ENCODE assay signal across 14 cellular contexts in the genomic region with DNA sequence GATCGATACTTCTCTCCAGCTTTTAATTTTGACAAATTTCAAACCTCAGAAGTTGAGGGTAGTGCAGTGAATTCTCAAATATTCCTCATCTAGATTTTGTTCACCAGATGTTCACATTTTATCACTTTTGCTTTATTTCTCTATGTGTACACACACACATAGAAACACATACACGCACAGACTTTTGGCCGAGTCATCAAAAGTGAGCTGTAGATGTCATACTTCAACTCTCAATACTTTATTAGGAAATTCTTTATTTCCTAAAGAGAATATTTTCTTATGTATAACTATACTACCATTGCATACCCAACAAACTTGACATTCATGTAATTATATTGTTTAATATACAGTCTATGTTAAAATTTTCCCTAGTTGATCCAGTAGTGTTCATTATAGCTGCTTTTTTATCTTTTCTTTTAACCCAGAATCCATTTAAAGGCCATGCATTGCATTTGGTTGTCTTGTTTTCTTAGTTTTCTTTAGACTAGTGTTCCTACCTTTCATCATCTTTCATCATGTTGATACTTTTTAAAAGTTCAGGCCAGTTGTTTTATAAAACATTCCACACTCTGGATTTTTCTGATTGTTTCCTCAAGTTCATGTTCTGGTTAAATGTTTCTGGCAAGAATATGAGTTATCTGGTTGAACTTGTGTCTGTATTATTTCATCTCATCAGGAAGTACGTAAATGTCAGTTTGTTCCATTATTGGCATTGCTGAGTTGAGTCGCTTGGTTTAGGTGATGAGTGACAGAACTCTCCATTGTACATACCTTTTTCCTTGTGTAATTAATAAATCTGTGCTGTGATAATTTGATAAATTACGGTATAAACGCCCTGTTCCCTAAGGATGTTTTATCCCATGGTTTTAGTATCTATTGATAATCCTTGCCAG.
"Had no signal": no experiment of that assay in that cellular context is flagged by ENCODE, and none has a peak within 500 bp of the region (broad histone marks: within the 10 kb centered on the region; RNA-seq: fewer than 3 reads in every experiment).

No MANE protein-coding gene starts in this region.

- H3K4me3 Mint-ChIP-seq: activated naive CD4-positive, alpha-beta T cell treated with anti-CD3 and anti-CD28 coated beads for 36 hours; activated T-helper 17 cell treated with anti-CD3 and anti-CD28 coated beads, Interleukin-2, amount 50 U/mL, for 72 hours; brain; effector memory CD8-positive, alpha-beta T cell; neural progenitor cell had no signal

- H3K27ac Mint-ChIP-seq: activated naive CD4-positive, alpha-beta T cell treated with anti-CD3 and anti-CD28 coated beads for 36 hours; activated T-helper 17 cell treated with anti-CD3 and anti-CD28 coated beads, Interleukin-2, amount 50 U/mL, for 72 hours; brain; neural progenitor cell had no signal

- H3K27ac ChIP-seq: epithelial cell of prostate, neural progenitor cell, thyroid gland had no signal

- H3K27me3 Mint-ChIP-seq: activated T-helper 17 cell treated with anti-CD3 and anti-CD28 coated beads, Interleukin-2, amount 50 U/mL, for 72 hours; brain; effector memory CD8-positive, alpha-beta T cell had no signal

- H3K27me3 ChIP-seq: neural progenitor cell, thyroid gland had no signal

- ATAC-seq: activated T-helper 17 cell treated with anti-CD3 and anti-CD28 coated beads, Interleukin-2, amount 50 U/mL, for 72 hours; effector memory CD8-positive, alpha-beta T cell; sciatic nerve had no signal

- DNase-seq: activated CD4-positive, CD25-positive, alpha-beta regulatory T cell treated with anti-CD3 and anti-CD28 coated beads, Interleukin-2, amount 50 U/mL, for 72 hours; activated CD8-positive, alpha-beta memory T cell treated with anti-CD3 and anti-CD28 coated beads, Interleukin-2, amount 50 U/mL, for 48 hours; activated naive CD4-positive, alpha-beta T cell treated with anti-CD3 and anti-CD28 coated beads for 36 hours; central memory CD4-positive, alpha-beta T cell; cortex of kidney; effector memory CD8-positive, alpha-beta T cell; islet precursor cell; T-helper 9 cell; thyroid gland had no signal

- H3K9me3 Mint-ChIP-seq: activated naive CD4-positive, alpha-beta T cell treated with anti-CD3 and anti-CD28 coated beads for 36 hours; activated T-helper 17 cell treated with anti-CD3 and anti-CD28 coated beads, Interleukin-2, amount 50 U/mL, for 72 hours; brain; effector memory CD8-positive, alpha-beta T cell; neural progenitor cell had no signal

- H3K4me3 ChIP-seq: neural progenitor cell, thyroid gland had no signal

- H3K4me1 Mint-ChIP-seq: activated T-helper 17 cell treated with anti-CD3 and anti-CD28 coated beads, Interleukin-2, amount 50 U/mL, for 72 hours; neural progenitor cell had no signal
